16 cellular contexts compared by ENCODE assay signal in genomic region chr6:40536442-40536841, GRCh38. TPM values are rescaled to one million over a fixed set of nuclear protein-coding genes. Genes with fewer than 3 reads are reported as not detected.
DNase-seq lines count a peak whose midpoint lies in the region; ATAC-seq, FAIRE-seq and TF ChIP-seq lines count a peak whose summit lies in the region.
"Had no signal": no experiment of that assay in that cellular context is flagged by ENCODE, and none has a peak within 500 bp of the region (broad histone marks: within the 10 kb centered on the region; RNA-seq: fewer than 3 reads in every experiment).

No MANE protein-coding gene starts in this region.

- no peak overlapping the region for H3K4me2 ChIP-seq in A549

- 36% methylated on average over 3 of the region's 3 CpGs for WGBS in A549 (ENCODE audit: missing lambda C conversion rate)

- no peak for TF ChIP-seq POLR2A in A549 (IDR thresholded peaks at IDR 0.05; ENCODE audit: low read length)

- POLR2A ChIA-PET in A549 (lab: Yijun Ruan, JAX) = no interaction called here

- H3K27ac Mint-ChIP-seq in T-helper 2 cell treated with Interferon-gamma antibody and Interleukin-4, amounts not matched to agents 5 μg/mL and 100 μg/mL, for 36 hours = no peak overlapping the region
- no peak overlapping the region for H3K27ac Mint-ChIP-seq in activated naive CD4-positive, alpha-beta T cell treated with anti-CD3 and anti-CD28 coated beads, Interleukin-2, amount 50 U/mL, for 72 hours
- H3K27ac Mint-ChIP-seq: activated CD4-positive, alpha-beta memory T cell treated with anti-CD3 and anti-CD28 coated beads, Interleukin-2, amount 10 ng/mL, durations not matched to agents 7 days and 5 days; activated naive CD4-positive, alpha-beta T cell treated with anti-CD3 and anti-CD28 coated beads for 36 hours; CD4-positive, CD25-positive, alpha-beta regulatory T cell; T-helper 1 cell treated with Interleukin-12 subunit alpha and Interleukin-12 subunit beta and Interleukin-4 antibody, amounts not matched to agents 30 μg/mL and 1 μg/mL, for 36 hours had no signal

- TF ChIP-seq CTCF in A549 (IDR thresholded peaks at IDR 0.05) = no peak

- no peak for FAIRE-seq in A549 (lab: Jason Lieb, UNC)
- FAIRE-seq: HTR-8/SVneo, kidney had no signal

- no peak overlapping the region for H3K27ac ChIP-seq in A549
- H3K27ac ChIP-seq: uterus had no signal

- TF ChIP-seq EP300 in A549 (IDR thresholded peaks at IDR 0.05) = no peak

- H3K36me3 Mint-ChIP-seq in T-helper 2 cell treated with Interferon-gamma antibody and Interleukin-4, amounts not matched to agents 5 μg/mL and 100 μg/mL, for 36 hours (ENCODE audit: low read depth) = no peaks in the 10 kb centered on the region
- H3K36me3 Mint-ChIP-seq in activated naive CD4-positive, alpha-beta T cell treated with anti-CD3 and anti-CD28 coated beads, Interleukin-2, amount 50 U/mL, for 72 hours = no peaks in the 10 kb centered on the region
- H3K36me3 Mint-ChIP-seq: CD4-positive, CD25-positive, alpha-beta regulatory T cell had no signal

- no peak for TF ChIP-seq RAD21 in A549 (conservative IDR thresholded peaks at IDR 0.05 in 1 of 2, IDR thresholded peaks at IDR 0.05 in 1 of 2)

- DNase-seq in A549 (ENCODE audit: low read depth in 1 of 2, low spot score in 1 of 2) (peak; percentile 9 to 15), ELR (ENCODE audit: low read depth) (peak; percentile 25), SK-N-DZ (ENCODE audit: low spot score) (peak; percentile 37), iPS-NIHi7 (ENCODE audit: extremely low spot score) (peak; percentile 85), MV-4-11 (lab: John Stamatoyannopoulos, UW) (no peak), NCI-H146 (lab: John Stamatoyannopoulos, UW) (no peak)
- DNase-seq in T-helper 2 cell treated with Interferon-gamma antibody and Interleukin-4, amounts not matched to agents 5 μg/mL and 100 μg/mL, for 36 hours (ENCODE audit: low spot score) = no peak
- no peak for DNase-seq in activated naive CD4-positive, alpha-beta T cell treated with anti-CD3 and anti-CD28 coated beads, Interleukin-2, amount 50 U/mL, for 72 hours (ENCODE audit: low spot score in 2 of 2)
- DNase-seq: activated CD4-positive, alpha-beta memory T cell treated with anti-CD3 and anti-CD28 coated beads, Interleukin-2, amount 10 ng/mL, durations not matched to agents 7 days and 5 days; activated naive CD4-positive, alpha-beta T cell treated with anti-CD3 and anti-CD28 coated beads for 36 hours; CD4-positive, CD25-positive, alpha-beta regulatory T cell; kidney; stimulated activated CD4-positive, alpha-beta T cell treated with anti-CD3 and anti-CD28 coated beads, Interleukin-15, amount 100 ng/mL, for 24 hours; uterus had no signal

- H3K4me1 Mint-ChIP-seq in T-helper 2 cell treated with Interferon-gamma antibody and Interleukin-4, amounts not matched to agents 5 μg/mL and 100 μg/mL, for 36 hours (ENCODE audit: low read depth) = no peaks in the 10 kb centered on the region
- H3K4me1 Mint-ChIP-seq: activated CD4-positive, alpha-beta memory T cell treated with anti-CD3 and anti-CD28 coated beads, Interleukin-2, amount 10 ng/mL, durations not matched to agents 7 days and 5 days; CD4-positive, CD25-positive, alpha-beta regulatory T cell had no signal

- no peaks in the 10 kb centered on the region for H3K4me1 ChIP-seq in A549
- H3K4me1 ChIP-seq: uterus had no signal

- H3K4me3 ChIP-seq in A549 = no peak overlapping the region
- H3K4me3 ChIP-seq: uterus had no signal

- no peaks in the 10 kb centered on the region for H3K9me3 Mint-ChIP-seq in T-helper 2 cell treated with Interferon-gamma antibody and Interleukin-4, amounts not matched to agents 5 μg/mL and 100 μg/mL, for 36 hours
- no peaks in the 10 kb centered on the region for H3K9me3 Mint-ChIP-seq in activated naive CD4-positive, alpha-beta T cell treated with anti-CD3 and anti-CD28 coated beads, Interleukin-2, amount 50 U/mL, for 72 hours
- H3K9me3 Mint-ChIP-seq: activated CD4-positive, alpha-beta memory T cell treated with anti-CD3 and anti-CD28 coated beads, Interleukin-2, amount 10 ng/mL, durations not matched to agents 7 days and 5 days; activated naive CD4-positive, alpha-beta T cell treated with anti-CD3 and anti-CD28 coated beads for 36 hours; CD4-positive, CD25-positive, alpha-beta regulatory T cell; T-helper 1 cell treated with Interleukin-12 subunit alpha and Interleukin-12 subunit beta and Interleukin-4 antibody, amounts not matched to agents 30 μg/mL and 1 μg/mL, for 36 hours had no signal

- H3K9me3 ChIP-seq in A549 = no peaks in the 10 kb centered on the region
- H3K9me3 ChIP-seq: uterus had no signal

- peak; percentile 54 to 83; a peak in 4 of 6 replicates for ATAC-seq in A549
- no peak for ATAC-seq in activated naive CD4-positive, alpha-beta T cell treated with anti-CD3 and anti-CD28 coated beads, Interleukin-2, amount 50 U/mL, for 72 hours

- no peak overlapping the region for H3K4me3 Mint-ChIP-seq in T-helper 2 cell treated with Interferon-gamma antibody and Interleukin-4, amounts not matched to agents 5 μg/mL and 100 μg/mL, for 36 hours
- H3K4me3 Mint-ChIP-seq: activated CD4-positive, alpha-beta memory T cell treated with anti-CD3 and anti-CD28 coated beads, Interleukin-2, amount 10 ng/mL, durations not matched to agents 7 days and 5 days; activated naive CD4-positive, alpha-beta T cell treated with anti-CD3 and anti-CD28 coated beads for 36 hours; CD4-positive, CD25-positive, alpha-beta regulatory T cell; T-helper 1 cell treated with Interleukin-12 subunit alpha and Interleukin-12 subunit beta and Interleukin-4 antibody, amounts not matched to agents 30 μg/mL and 1 μg/mL, for 36 hours had no signal

- H3K27me3 Mint-ChIP-seq in T-helper 2 cell treated with Interferon-gamma antibody and Interleukin-4, amounts not matched to agents 5 μg/mL and 100 μg/mL, for 36 hours (ENCODE audit: low read depth) = peaks cover 5% of the 10 kb centered on the region
- H3K27me3 Mint-ChIP-seq: activated CD4-positive, alpha-beta memory T cell treated with anti-CD3 and anti-CD28 coated beads, Interleukin-2, amount 10 ng/mL, durations not matched to agents 7 days and 5 days; CD4-positive, CD25-positive, alpha-beta regulatory T cell had no signal

- CTCF ChIA-PET in A549 (lab: Yijun Ruan, JAX) = no interaction called here

TF ChIP-seq in A549, 52 proteins besides CTCF, POLR2A, EP300 and RAD21:
- TF ChIP-seq ZSCAN20 (CRISPR knock-in tag; IDR thresholded peaks at IDR 0.05) (no peak), RARB (CRISPR knock-in tag; IDR thresholded peaks at IDR 0.05) (no peak), HOXB5 (CRISPR knock-in tag; IDR thresholded peaks at IDR 0.05) (no peak), NPAS2 (CRISPR knock-in tag; IDR thresholded peaks at IDR 0.05; ENCODE audit: borderline replicate concordance) (no peak), JUN (IDR thresholded peaks at IDR 0.05) (no peak), EHMT2 (IDR thresholded peaks at IDR 0.05; ENCODE audit: low read depth) (no peak), REST (IDR thresholded peaks at IDR 0.05) (no peak), ZNF302 (CRISPR knock-in tag; IDR thresholded peaks at IDR 0.05) (no peak), MYC (IDR thresholded peaks at IDR 0.05; ENCODE audit: borderline replicate concordance, low read length) (no peak), KDM1A (IDR thresholded peaks at IDR 0.05; ENCODE audit: low read depth) (no peak)

RNA-seq across cellular contexts. Expression of gene LRFN2, which starts 50.7 kb away (rescaled TPM):
- polyA plus RNA-seq in A549 (2011; rRNA removed) = not detected in 2 replicates
- polyA plus RNA-seq in A549 (2012; cell fraction: cytosol; rRNA removed) = not detected in 2 replicates
- not detected in 2 replicates for polyA plus RNA-seq in A549 (2012; cell fraction: nucleus; rRNA removed)
- not detected in 3 replicates for polyA plus RNA-seq in A549 (2017; fragmentation: RNase III; extraction: RNeasy Plus Mini Kit Qiagen cat#74134 plus additional on column Dnase treatment)
- polyA minus RNA-seq in A549 (2011; rRNA and poly(A)+ RNA removed) = not detected in 2 replicates
- polyA plus RNA-seq in SK-N-DZ (2014; cell fraction: cytosol; rRNA removed) = 0.37 TPM in 1 of 2 replicates, not detected in the other
- 0.06 and 1.3 TPM in 2 replicates for polyA plus RNA-seq in SK-N-DZ (2014; cell fraction: nucleus; rRNA removed)
- not detected for total RNA-seq in activated naive CD4-positive, alpha-beta T cell treated with anti-CD3 and anti-CD28 coated beads, Interleukin-2, amount 50 U/mL, for 72 hours
- total RNA-seq: activated naive CD4-positive, alpha-beta T cell treated with anti-CD3 and anti-CD28 coated beads for 36 hours; CD4-positive, CD25-positive, alpha-beta regulatory T cell; kidney had no signal
- polyA plus RNA-seq: CD4-positive, CD25-positive, alpha-beta regulatory T cell had no signal

Comparison
In these comparisons a context has a peak if more than half of its experiments do, and no peak if none do; other contexts are left out.
1. ATAC-seq: peak in A549 (2 of 2); none in activated naive CD4-positive, alpha-beta T cell treated with anti-CD3 and anti-CD28 coated beads, Interleukin-2, amount 50 U/mL, for 72 hours (0 of 2).
2. DNase-seq: peak in A549 (2 of 2), ELR (single experiment), SK-N-DZ (single experiment) and iPS-NIHi7 (single experiment); none in T-helper 2 cell treated with Interferon-gamma antibody and Interleukin-4, amounts not matched to agents 5 μg/mL and 100 μg/mL, for 36 hours (single experiment), MV-4-11 (single experiment), activated naive CD4-positive, alpha-beta T cell treated with anti-CD3 and anti-CD28 coated beads, Interleukin-2, amount 50 U/mL, for 72 hours (0 of 2) and NCI-H146 (single experiment).